Comparison of ENCODE assay signal across 1 cellular context in genomic region chr16:70523621-70524405, GRCh38.
TF ChIP-seq lines count a peak whose summit lies in the region.

TSS of gene SF3B3 (plus strand) at chr16:70523816. CDS start at chr16:70526657, 2,841 bp downstream.

TF ChIP-seq in HepG2, 621 proteins besides CTCF, POLR2A, EP300 and RAD21 (continued from another document and continues in another):
- TF ChIP-seq TFAP4 (IDR thresholded peaks at IDR 0.05; ENCODE audit: borderline replicate concordance, low read depth) (no peak), MTF1 (CRISPR knock-in tag; IDR thresholded peaks at IDR 0.05) (no peak; the same call in 1 of the 2 replicates), CAMTA2 (CRISPR knock-in tag; IDR thresholded peaks at IDR 0.05; ENCODE audit: borderline replicate concordance) (no peak), ZNF570 (CRISPR knock-in tag; IDR thresholded peaks at IDR 0.05; ENCODE audit: borderline replicate concordance) (no peak), NAIF1 (CRISPR knock-in tag; IDR thresholded peaks at IDR 0.05; ENCODE audit: borderline replicate concordance) (no peak), ZNF850 (CRISPR knock-in tag; conservative IDR thresholded peaks at IDR 0.05) (peak; percentile 93; the same call in 1 of the 2 replicates), ZSCAN12 (CRISPR knock-in tag; IDR thresholded peaks at IDR 0.05) (no peak), XBP1 (CRISPR knock-in tag; IDR thresholded peaks at IDR 0.05) (0 out of 2 replicates have a peak, but pooled peaks have one; percentile 70), MTERF4 (CRISPR knock-in tag; IDR thresholded peaks at IDR 0.05) (no peak), ZBTB20 (CRISPR knock-in tag; IDR thresholded peaks at IDR 0.05; ENCODE audit: borderline replicate concordance, low read depth) (no peak; the same call in 1 of the 2 replicates), ZNF253 (CRISPR knock-in tag; IDR thresholded peaks at IDR 0.05; ENCODE audit: borderline replicate concordance) (no peak), SPEN (CRISPR knock-in tag; IDR thresholded peaks at IDR 0.05; ENCODE audit: low read depth) (peak; percentile 96; the same call in 1 of the 2 replicates), FOXC1 (CRISPR knock-in tag; IDR thresholded peaks at IDR 0.05; ENCODE audit: borderline replicate concordance) (no peak), ZNF576 (CRISPR knock-in tag; IDR thresholded peaks at IDR 0.05) (no peak), BCLAF1 (IDR thresholded peaks at IDR 0.05) (no peak), PRMT3 (CRISPR knock-in tag; IDR thresholded peaks at IDR 0.05; ENCODE audit: borderline replicate concordance, low read depth) (no peak), ZNF484 (CRISPR knock-in tag; IDR thresholded peaks at IDR 0.05; ENCODE audit: borderline replicate concordance, low read depth) (no peak), BCL6 (CRISPR knock-in tag; IDR thresholded peaks at IDR 0.05) (no peak; the same call in 1 of the 2 replicates), ZNF891 (CRISPR knock-in tag; IDR thresholded peaks at IDR 0.05) (peak; percentile 87; the same call in 1 of the 2 replicates), ZSCAN30 (CRISPR knock-in tag; IDR thresholded peaks at IDR 0.05) (no peak), CSRNP2 (CRISPR knock-in tag; conservative IDR thresholded peaks at IDR 0.05; ENCODE audit: low read depth) (no peak), ZNF781 (CRISPR knock-in tag; IDR thresholded peaks at IDR 0.05; ENCODE audit: borderline replicate concordance, not compliant biosample characterization) (no peak), MIER2 (CRISPR knock-in tag; IDR thresholded peaks at IDR 0.05) (no peak), ZNF724P (CRISPR knock-in tag; IDR thresholded peaks at IDR 0.05; ENCODE audit: borderline replicate concordance) (no peak), ZNF563 (CRISPR knock-in tag; IDR thresholded peaks at IDR 0.05) (peak; percentile 11; the same call in 1 of the 2 replicates), ZNF280B (CRISPR knock-in tag; IDR thresholded peaks at IDR 0.05; ENCODE audit: borderline replicate concordance) (peak; percentile 84; the same call in 1 of the 2 replicates), KLF12 (CRISPR knock-in tag; IDR thresholded peaks at IDR 0.05; ENCODE audit: borderline replicate concordance) (peak; percentile 33; the same call in 1 of the 2 replicates), ZNF780A (CRISPR knock-in tag; IDR thresholded peaks at IDR 0.05) (no peak), ZNF234 (CRISPR knock-in tag; conservative IDR thresholded peaks at IDR 0.05) (0 out of 2 replicates have a peak, but pooled peaks have one; percentile 18), FOXP1 (IDR thresholded peaks at IDR 0.05) (no peak), FOXP1 (CRISPR knock-in tag; IDR thresholded peaks at IDR 0.05) (no peak), ZNF512B (CRISPR knock-in tag; IDR thresholded peaks at IDR 0.05; ENCODE audit: borderline replicate concordance) (0 out of 2 replicates have a peak, but pooled peaks have one; percentile 3), DNMT1 (CRISPR knock-in tag; IDR thresholded peaks at IDR 0.05) (no peak), ELF4 (CRISPR knock-in tag; IDR thresholded peaks at IDR 0.05; ENCODE audit: borderline replicate concordance) (no peak; the same call in 1 of the 2 replicates), SUZ12 (IDR thresholded peaks at IDR 0.05; ENCODE audit: low read depth, low read length) (no peak), ZNF205 (CRISPR knock-in tag; IDR thresholded peaks at IDR 0.05) (0 out of 2 replicates have a peak, but pooled peaks have one; percentile 30)
- TF ChIP-seq, protein P1, sequence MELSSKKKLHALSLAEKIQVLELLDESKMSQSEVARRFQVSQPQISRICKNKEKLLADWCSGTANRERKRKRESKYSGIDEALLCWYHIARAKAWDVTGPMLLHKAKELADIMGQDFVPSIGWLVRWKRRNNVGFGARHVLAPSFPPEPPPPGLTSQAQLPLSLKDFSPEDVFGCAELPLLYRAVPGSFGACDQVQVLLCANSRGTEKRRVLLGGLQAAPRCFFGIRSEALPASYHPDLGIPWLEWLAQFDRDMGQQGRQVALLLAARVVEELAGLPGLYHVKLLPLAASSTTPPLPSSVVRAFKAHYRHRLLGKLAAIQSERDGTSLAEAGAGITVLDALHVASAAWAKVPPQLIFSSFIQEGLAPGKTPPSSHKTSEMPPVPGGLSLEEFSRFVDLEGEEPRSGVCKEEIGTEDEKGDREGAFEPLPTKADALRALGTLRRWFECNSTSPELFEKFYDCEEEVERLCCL (CRISPR knock-in tag; IDR thresholded peaks at IDR 0.05; ENCODE audit: borderline replicate concordance) = no peak
- TF ChIP-seq, protein P2, sequence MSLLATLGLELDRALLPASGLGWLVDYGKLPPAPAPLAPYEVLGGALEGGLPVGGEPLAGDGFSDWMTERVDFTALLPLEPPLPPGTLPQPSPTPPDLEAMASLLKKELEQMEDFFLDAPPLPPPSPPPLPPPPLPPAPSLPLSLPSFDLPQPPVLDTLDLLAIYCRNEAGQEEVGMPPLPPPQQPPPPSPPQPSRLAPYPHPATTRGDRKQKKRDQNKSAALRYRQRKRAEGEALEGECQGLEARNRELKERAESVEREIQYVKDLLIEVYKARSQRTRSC (CRISPR knock-in tag; IDR thresholded peaks at IDR 0.05; ENCODE audit: low read depth) = no peak
- TF ChIP-seq, protein P3, sequence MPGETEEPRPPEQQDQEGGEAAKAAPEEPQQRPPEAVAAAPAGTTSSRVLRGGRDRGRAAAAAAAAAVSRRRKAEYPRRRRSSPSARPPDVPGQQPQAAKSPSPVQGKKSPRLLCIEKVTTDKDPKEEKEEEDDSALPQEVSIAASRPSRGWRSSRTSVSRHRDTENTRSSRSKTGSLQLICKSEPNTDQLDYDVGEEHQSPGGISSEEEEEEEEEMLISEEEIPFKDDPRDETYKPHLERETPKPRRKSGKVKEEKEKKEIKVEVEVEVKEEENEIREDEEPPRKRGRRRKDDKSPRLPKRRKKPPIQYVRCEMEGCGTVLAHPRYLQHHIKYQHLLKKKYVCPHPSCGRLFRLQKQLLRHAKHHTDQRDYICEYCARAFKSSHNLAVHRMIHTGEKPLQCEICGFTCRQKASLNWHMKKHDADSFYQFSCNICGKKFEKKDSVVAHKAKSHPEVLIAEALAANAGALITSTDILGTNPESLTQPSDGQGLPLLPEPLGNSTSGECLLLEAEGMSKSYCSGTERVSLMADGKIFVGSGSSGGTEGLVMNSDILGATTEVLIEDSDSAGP (CRISPR knock-in tag; IDR thresholded peaks at IDR 0.05; ENCODE audit: borderline replicate concordance) = peak; percentile 39; the same call in 1 of the 2 replicates
- TF ChIP-seq, protein P4, sequence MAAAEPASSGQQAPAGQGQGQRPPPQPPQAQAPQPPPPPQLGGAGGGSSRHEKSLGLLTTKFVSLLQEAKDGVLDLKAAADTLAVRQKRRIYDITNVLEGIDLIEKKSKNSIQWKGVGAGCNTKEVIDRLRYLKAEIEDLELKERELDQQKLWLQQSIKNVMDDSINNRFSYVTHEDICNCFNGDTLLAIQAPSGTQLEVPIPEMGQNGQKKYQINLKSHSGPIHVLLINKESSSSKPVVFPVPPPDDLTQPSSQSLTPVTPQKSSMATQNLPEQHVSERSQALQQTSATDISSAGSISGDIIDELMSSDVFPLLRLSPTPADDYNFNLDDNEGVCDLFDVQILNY (CRISPR knock-in tag; conservative IDR thresholded peaks at IDR 0.05) = peak; percentile 51; the same call in 1 of the 2 replicates
- TF ChIP-seq, protein P5, sequence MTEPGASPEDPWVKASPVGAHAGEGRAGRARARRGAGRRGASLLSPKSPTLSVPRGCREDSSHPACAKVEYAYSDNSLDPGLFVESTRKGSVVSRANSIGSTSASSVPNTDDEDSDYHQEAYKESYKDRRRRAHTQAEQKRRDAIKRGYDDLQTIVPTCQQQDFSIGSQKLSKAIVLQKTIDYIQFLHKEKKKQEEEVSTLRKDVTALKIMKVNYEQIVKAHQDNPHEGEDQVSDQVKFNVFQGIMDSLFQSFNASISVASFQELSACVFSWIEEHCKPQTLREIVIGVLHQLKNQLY (CRISPR knock-in tag; IDR thresholded peaks at IDR 0.05) = no peak
- TF ChIP-seq, protein P6, sequence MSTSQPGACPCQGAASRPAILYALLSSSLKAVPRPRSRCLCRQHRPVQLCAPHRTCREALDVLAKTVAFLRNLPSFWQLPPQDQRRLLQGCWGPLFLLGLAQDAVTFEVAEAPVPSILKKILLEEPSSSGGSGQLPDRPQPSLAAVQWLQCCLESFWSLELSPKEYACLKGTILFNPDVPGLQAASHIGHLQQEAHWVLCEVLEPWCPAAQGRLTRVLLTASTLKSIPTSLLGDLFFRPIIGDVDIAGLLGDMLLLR (CRISPR knock-in tag; IDR thresholded peaks at IDR 0.05) = 0 out of 2 replicates have a peak, but pooled peaks have one; percentile 21
- TF ChIP-seq, protein P7, sequence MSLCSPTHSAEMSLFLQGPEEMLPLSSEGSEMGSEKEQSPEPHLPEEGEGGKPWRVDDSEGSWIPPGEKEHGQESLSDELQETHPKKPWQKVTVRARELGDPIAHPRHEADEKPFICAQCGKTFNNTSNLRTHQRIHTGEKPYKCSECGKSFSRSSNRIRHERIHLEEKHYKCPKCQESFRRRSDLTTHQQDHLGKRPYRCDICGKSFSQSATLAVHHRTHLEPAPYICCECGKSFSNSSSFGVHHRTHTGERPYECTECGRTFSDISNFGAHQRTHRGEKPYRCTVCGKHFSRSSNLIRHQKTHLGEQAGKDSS (CRISPR knock-in tag; IDR thresholded peaks at IDR 0.05; ENCODE audit: borderline replicate concordance, low read depth) = no peak
